Comparison of ENCODE assay signal across 12 cellular contexts in genomic region chrX:103730746-103731508, GRCh38. TPM values are rescaled to one million over a fixed set of nuclear protein-coding genes. Genes with fewer than 3 reads are reported as not detected.
DNase-seq lines count a peak whose midpoint lies in the region; ATAC-seq and TF ChIP-seq lines count a peak whose summit lies in the region.
"Had no signal": no experiment of that assay in that cellular context is flagged by ENCODE, and none has a peak within 500 bp of the region (broad histone marks: within the 10 kb centered on the region; RNA-seq: fewer than 3 reads in every experiment).

No MANE protein-coding gene starts in this region.

- peak overlapping the region; percentile 24 for H3K27ac Mint-ChIP-seq in dendritic cell treated with granulocyte-macrophage colony-stimulating factor and Interleukin-4, amounts not matched to agents 40 ng/mL and 50 ng/mL, for 4 days
- H3K27ac Mint-ChIP-seq in immature natural killer cell: peak overlapping the region in 1 of 6 donors; percentile 12
- H3K27ac Mint-ChIP-seq: memory B cell had no signal

- intact Hi-C loops in A673 (cut with micrococcal nuclease; ENCODE audit: unreplicated experiment): no loop called here
- intact Hi-C loops in dendritic cell treated with granulocyte-macrophage colony-stimulating factor and Interleukin-4, amounts not matched to agents 40 ng/mL and 50 ng/mL, for 4 days (cut with micrococcal nuclease): no loop called here

- H3K27me3 ChIP-seq in A673 (replicated peaks; ENCODE audit: insufficient read depth, low read depth, low read length, poor library complexity) (peaks cover 5% of the 10 kb centered on the region), HUES6 (ENCODE audit: control insufficient read depth, insufficient read depth, low read length) (peaks cover 18% of the 10 kb centered on the region; the same call in 1 of the 2 replicates), hepatocyte (peaks cover 8% of the 10 kb centered on the region)

- ATAC-seq in GM21825 (IDR thresholded peaks at IDR 0.05; ENCODE audit: unreplicated experiment): no peak

- H3K27me3 Mint-ChIP-seq in dendritic cell treated with granulocyte-macrophage colony-stimulating factor and Interleukin-4, amounts not matched to agents 40 ng/mL and 50 ng/mL, for 4 days: no peaks in the 10 kb centered on the region
- peaks cover 5 to 14% (median 6%) of the 10 kb centered on the region in 3 donors for H3K27me3 Mint-ChIP-seq in immature natural killer cell (ENCODE audit: low read depth in 3 of 3)

- no peak overlapping the region for H3K4me2 ChIP-seq in hepatocyte

- CTCF ChIA-PET in A673 (lab: Charles Lee): no interaction called here

- TF ChIP-seq CTCF in A673 (conservative IDR thresholded peaks at IDR 0.05; ENCODE audit: low read depth, low read length): no peak
- no peak for TF ChIP-seq CTCF in hepatocyte (IDR thresholded peaks at IDR 0.05; ENCODE audit: poor library complexity)

- no peaks in the 10 kb centered on the region for H3K36me3 ChIP-seq in A673 (ENCODE audit: insufficient read depth, low read length, poor library complexity, severe bottlenecking)
- H3K36me3 ChIP-seq in HUES6 (ENCODE audit: control insufficient read depth, insufficient read depth, low read length): no peaks in the 10 kb centered on the region
- H3K36me3 ChIP-seq in hepatocyte (replicated peaks; ENCODE audit: insufficient read depth, low read depth): no peaks in the 10 kb centered on the region

- H3K9me3 ChIP-seq in A673 (ENCODE audit: low read depth, low read length, poor library complexity, severe bottlenecking) (no peaks in the 10 kb centered on the region), HUES6 (ENCODE audit: control insufficient read depth, insufficient read depth, low read depth, low read length) (no peaks in the 10 kb centered on the region), hepatocyte (ENCODE audit: low read depth) (no peaks in the 10 kb centered on the region)

- H3K4me1 Mint-ChIP-seq in dendritic cell treated with granulocyte-macrophage colony-stimulating factor and Interleukin-4, amounts not matched to agents 40 ng/mL and 50 ng/mL, for 4 days (ENCODE audit: low read depth): peaks cover 31% of the 10 kb centered on the region
- H3K4me1 Mint-ChIP-seq in immature natural killer cell: peaks cover 7 to 9% of the 10 kb centered on the region in 2 donors

- H3K9me3 Mint-ChIP-seq in dendritic cell treated with granulocyte-macrophage colony-stimulating factor and Interleukin-4, amounts not matched to agents 40 ng/mL and 50 ng/mL, for 4 days: no peaks in the 10 kb centered on the region
- no peaks in the 10 kb centered on the region for H3K9me3 Mint-ChIP-seq in immature natural killer cell
- H3K9me3 Mint-ChIP-seq: memory B cell had no signal

- no TSS peak for BruUV-seq in A673 (replicated peaks; lab: Mats Ljungman, UMichigan)

- no peaks in the 10 kb centered on the region for H3K4me1 ChIP-seq in A673 (ENCODE audit: insufficient read depth, low read length, poor library complexity, severe bottlenecking)
- peaks cover 64% of the 10 kb centered on the region for H3K4me1 ChIP-seq in HUES6 (ENCODE audit: control insufficient read depth, insufficient read depth, low read length)
- H3K4me1 ChIP-seq in hepatocyte (ENCODE audit: insufficient read depth): no peaks in the 10 kb centered on the region

- peak overlapping the region; percentile 62 for H3K9ac ChIP-seq in HUES6 (ENCODE audit: low read length)

- H2AFZ ChIP-seq in hepatocyte: no peak overlapping the region

- H3K4me3 Mint-ChIP-seq in dendritic cell treated with granulocyte-macrophage colony-stimulating factor and Interleukin-4, amounts not matched to agents 40 ng/mL and 50 ng/mL, for 4 days: no peak overlapping the region
- H3K4me3 Mint-ChIP-seq in immature natural killer cell: no peak overlapping the region
- H3K4me3 Mint-ChIP-seq: memory B cell had no signal

- no peaks in the 10 kb centered on the region for H3K36me3 Mint-ChIP-seq in dendritic cell treated with granulocyte-macrophage colony-stimulating factor and Interleukin-4, amounts not matched to agents 40 ng/mL and 50 ng/mL, for 4 days (ENCODE audit: low read depth)
- no peaks in the 10 kb centered on the region for H3K36me3 Mint-ChIP-seq in immature natural killer cell
- H3K36me3 Mint-ChIP-seq: memory B cell had no signal

- H3K27ac ChIP-seq in A673 (ENCODE audit: low read depth, low read length, poor library complexity, severe bottlenecking): no peak overlapping the region
- peak overlapping the region; percentile 58; the same call in 1 of the 2 replicates for H3K27ac ChIP-seq in HUES6 (ENCODE audit: low read depth, low read length)
- H3K27ac ChIP-seq in hepatocyte: no peak overlapping the region
- H3K27ac ChIP-seq: C4-2B had no signal

- no peaks in the 10 kb centered on the region for H3K9me2 ChIP-seq in hepatocyte (replicated peaks; ENCODE audit: insufficient read depth)

- peak; percentile 15 for DNase-seq in A673 (ENCODE audit: low spot score)
- peak; percentile 91 for DNase-seq in iris pigment epithelial cell (ENCODE audit: low read depth)
- no peak for DNase-seq in hepatocyte (ENCODE audit: low spot score)
- DNase-seq in immature natural killer cell: no peak
- DNase-seq in activated naive CD4-positive, alpha-beta T cell treated with anti-CD3 and anti-CD28 coated beads, Interleukin-2, amount 50 U/mL, for 16 hours: no peak
- DNase-seq: stimulated activated CD4-positive, alpha-beta T cell treated with anti-CD3 and anti-CD28 coated beads, Interleukin-4, amount 100 ng/mL, for 4 hours; T-helper 9 cell had no signal

- no peak overlapping the region for H3K4me3 ChIP-seq in A673 (ENCODE audit: low read depth, low read length, poor library complexity, severe bottlenecking)
- H3K4me3 ChIP-seq in HUES6 (ENCODE audit: low read depth, low read length): no peak overlapping the region; the same call in 1 of the 2 replicates
- no peak overlapping the region for H3K4me3 ChIP-seq in hepatocyte

- no peaks in the 10 kb centered on the region for H3K79me2 ChIP-seq in hepatocyte

- 47% methylated on average over 8 of the region's 8 CpGs for WGBS in hepatocyte (ENCODE audit: low lambda C conversion rate, missing lambda C conversion rate)

- POLR2A ChIA-PET in A673 (lab: Charles Lee; ENCODE audit: low non-redundant PET): no interaction called here

- H4K20me1 ChIP-seq in hepatocyte (ENCODE audit: insufficient read depth, poor library complexity, severe bottlenecking): no peaks in the 10 kb centered on the region

RNA-seq across cellular contexts. Expression of gene TMEM31, which starts 20.2 kb away (rescaled TPM):
- total RNA-seq in A673 (2021) (not detected in 2 replicates), hepatocyte (0.28 TPM in 1 of 2 replicates, not detected in the other)
- polyA plus RNA-seq in hepatocyte (0.89 and 1.1 TPM in 2 replicates), immature natural killer cell (not detected)

RNA-seq across cellular contexts. Expression of gene MORF4L2, which starts 44.4 kb away (rescaled TPM):
- 450 and 473 TPM in 2 replicates for total RNA-seq in A673 (2021)
- 1,160 and 1,364 TPM in 2 replicates for total RNA-seq in hepatocyte
- 772 and 829 TPM in 2 replicates for polyA plus RNA-seq in hepatocyte
- 10 to 100 TPM; 55.3 to 76.9 (median 67.8) TPM for polyA plus RNA-seq in immature natural killer cell

RNA-seq across cellular contexts. Expression of gene PLP1, which starts 45.7 kb away (rescaled TPM):
- total RNA-seq in A673 (2021) (not detected in 2 replicates), hepatocyte (1.5 and 1.8 TPM in 2 replicates)
- polyA plus RNA-seq in hepatocyte (0.80 and 1.1 TPM in 2 replicates), immature natural killer cell (not detected)

Comparison
In these comparisons a context has a peak if more than half of its experiments do, and no peak if none do; other contexts are left out.
1. DNase-seq: peak in A673 (single experiment) and iris pigment epithelial cell (single experiment); none in hepatocyte (single experiment), immature natural killer cell (0 of 3) and activated naive CD4-positive, alpha-beta T cell treated with anti-CD3 and anti-CD28 coated beads, Interleukin-2, amount 50 U/mL, for 16 hours (single experiment).